ENCODE assay signal across 1 cellular context in genomic region chr9:77946969-77947368, GRCh38.
TF ChIP-seq lines count a peak whose summit lies in the region.

No MANE protein-coding gene starts in this region.

TF ChIP-seq in K562, 482 proteins besides CTCF, POLR2A, EP300 and RAD21 (continued from another document):
- TF ChIP-seq ZFP91 (CRISPR knock-in tag; IDR thresholded peaks at IDR 0.05) (no peak), MLX (CRISPR knock-in tag; conservative IDR thresholded peaks at IDR 0.05) (no peak), ZNF586 (CRISPR knock-in tag; conservative IDR thresholded peaks at IDR 0.05) (no peak), HEY1 (CRISPR knock-in tag; IDR thresholded peaks at IDR 0.05; ENCODE audit: borderline replicate concordance) (no peak), SNRNP70 (optimal IDR thresholded peaks at IDR 0.05; ENCODE audit: low read depth, low read length) (no peak)
